In genomic region chr9:9942764-9943424, GRCh38 we compare ENCODE assay signal across 8 cellular contexts.
DNase-seq lines count a peak whose midpoint lies in the region; ATAC-seq and TF ChIP-seq lines count a peak whose summit lies in the region.

No MANE protein-coding gene starts in this region.

- H3K4me3 ChIP-seq in DND-41 (ENCODE audit: low read depth in 1 of 2, low read length in 2 of 2) = no peak overlapping the region
- H3K4me3 ChIP-seq in OCI-LY3 (ENCODE audit: low read length) = no peak overlapping the region
- H3K4me3 ChIP-seq in ovary = no peak overlapping the region

- intact Hi-C loops in activated T-helper 2 cell treated with anti-CD3 and anti-CD28 coated beads, Interferon-gamma antibody, Interleukin-2, Interleukin-4, amounts not matched to agents 10 μg/mL and 5 μg/mL and 100 μg/mL, durations not matched to agents 14 hours and 24 hours and 36 hours (cut with micrococcal nuclease) = no loop called here
- intact Hi-C loops in ovary (cut with DNase I) = no loop called here

- 11 to 15% (median 14%) methylated on average over 5 of the region's 5 CpGs for WGBS in ovary, 3 donors

- H3K9me3 ChIP-seq in DND-41 (ENCODE audit: insufficient read depth, low read length, severe bottlenecking) (no peaks in the 10 kb centered on the region), OCI-LY3 (ENCODE audit: insufficient read depth, low read length) (no peaks in the 10 kb centered on the region), ovary (no peaks in the 10 kb centered on the region)

- H3K27ac Mint-ChIP-seq in activated T-helper 2 cell treated with anti-CD3 and anti-CD28 coated beads, Interferon-gamma antibody, Interleukin-2, Interleukin-4, amounts not matched to agents 10 μg/mL and 5 μg/mL and 100 μg/mL, durations not matched to agents 14 hours and 24 hours and 36 hours = no peak overlapping the region

- H3K4me3 Mint-ChIP-seq in activated T-helper 2 cell treated with anti-CD3 and anti-CD28 coated beads, Interferon-gamma antibody, Interleukin-2, Interleukin-4, amounts not matched to agents 10 μg/mL and 5 μg/mL and 100 μg/mL, durations not matched to agents 14 hours and 24 hours and 36 hours (ENCODE audit: low read depth) = no peak overlapping the region

- no peaks in the 10 kb centered on the region for H3K36me3 Mint-ChIP-seq in activated T-helper 2 cell treated with anti-CD3 and anti-CD28 coated beads, Interferon-gamma antibody, Interleukin-2, Interleukin-4, amounts not matched to agents 10 μg/mL and 5 μg/mL and 100 μg/mL, durations not matched to agents 14 hours and 24 hours and 36 hours (ENCODE audit: low read depth)

- H3K4me1 Mint-ChIP-seq in activated T-helper 2 cell treated with anti-CD3 and anti-CD28 coated beads, Interferon-gamma antibody, Interleukin-2, Interleukin-4, amounts not matched to agents 10 μg/mL and 5 μg/mL and 100 μg/mL, durations not matched to agents 14 hours and 24 hours and 36 hours (ENCODE audit: low read depth) = no peaks in the 10 kb centered on the region

- H3K9ac ChIP-seq in DND-41 (ENCODE audit: low read depth, low read length) (no peak overlapping the region), OCI-LY3 (ENCODE audit: low read length) (no peak overlapping the region)

- no peak for TF ChIP-seq EP300 in ovary (IDR thresholded peaks at IDR 0.05)

- no peaks in the 10 kb centered on the region for H3K36me3 ChIP-seq in DND-41 (ENCODE audit: insufficient read depth, low read length)
- H3K36me3 ChIP-seq in OCI-LY3 (replicated peaks; ENCODE audit: low read depth, low read length) = no peaks in the 10 kb centered on the region
- H3K36me3 ChIP-seq in ovary = no peaks in the 10 kb centered on the region

- TF ChIP-seq CTCF in DND-41 (IDR thresholded peaks at IDR 0.05; ENCODE audit: borderline replicate concordance, extremely low read depth, low read length, poor library complexity, severe bottlenecking) = peak; percentile 93
- TF ChIP-seq CTCF in OCI-LY3 (IDR thresholded peaks at IDR 0.05; ENCODE audit: low read depth, low read length) = peak; percentile 83
- TF ChIP-seq CTCF in ovary (IDR thresholded peaks at IDR 0.05) = peak in 2 of 3 donors; percentile 29 to 30

- H3K4me1 ChIP-seq in DND-41 (ENCODE audit: insufficient read depth, low read length) (no peaks in the 10 kb centered on the region), OCI-LY3 (ENCODE audit: low read length) (no peaks in the 10 kb centered on the region), ovary (ENCODE audit: insufficient read depth) (no peaks in the 10 kb centered on the region)

- no peaks in the 10 kb centered on the region for H3K27me3 Mint-ChIP-seq in activated T-helper 2 cell treated with anti-CD3 and anti-CD28 coated beads, Interferon-gamma antibody, Interleukin-2, Interleukin-4, amounts not matched to agents 10 μg/mL and 5 μg/mL and 100 μg/mL, durations not matched to agents 14 hours and 24 hours and 36 hours (ENCODE audit: low read depth)

- H4K20me1 ChIP-seq in DND-41 (ENCODE audit: insufficient read depth, low read length) (no peaks in the 10 kb centered on the region), OCI-LY3 (ENCODE audit: insufficient read depth, low read length) (no peaks in the 10 kb centered on the region)

- ATAC-seq in DND-41 (ENCODE audit: insufficient read depth, low read depth) (peak; percentile 76), GM21381 (IDR thresholded peaks at IDR 0.05; ENCODE audit: unreplicated experiment) (peak; percentile 92)

- H3K27me3 ChIP-seq in DND-41 (ENCODE audit: insufficient read depth, low read length, poor library complexity) (no peaks in the 10 kb centered on the region), OCI-LY3 (ENCODE audit: low read depth, low read length) (no peaks in the 10 kb centered on the region), ovary (no peaks in the 10 kb centered on the region)

- H2AFZ ChIP-seq in DND-41 (ENCODE audit: low read depth, low read length) = peak overlapping the region; percentile 46; the same call in 1 of the 2 replicates
- H2AFZ ChIP-seq in OCI-LY3 (ENCODE audit: low read depth, low read length) = peak overlapping the region; percentile 47; the same call in 1 of the 2 replicates

- DNase-seq in DND-41 (peak; percentile 66), HT-29 (ENCODE audit: low spot score) (peak; percentile 77), germinal center (ENCODE audit: low spot score) (peak; percentile 41), ovary (peak in 4 of 5 donors; percentile 24 to 63 (median 44)), NCI-H1048 (lab: John Stamatoyannopoulos, UW) (no peak)
- peak; percentile 12 for DNase-seq in activated T-helper 2 cell treated with anti-CD3 and anti-CD28 coated beads, Interferon-gamma antibody, Interleukin-2, Interleukin-4, amounts not matched to agents 10 μg/mL and 5 μg/mL and 100 μg/mL, durations not matched to agents 14 hours and 24 hours and 36 hours (ENCODE audit: low spot score)

- H3K27ac ChIP-seq in DND-41 (ENCODE audit: low read length) = no peak overlapping the region
- H3K27ac ChIP-seq in OCI-LY3 (ENCODE audit: low read length) = no peak overlapping the region
- H3K27ac ChIP-seq in ovary = no peak overlapping the region

- TF ChIP-seq POLR2A in ovary (IDR thresholded peaks at IDR 0.05) = no peak

- H3K4me2 ChIP-seq in DND-41 (ENCODE audit: insufficient read depth, low read length) (no peak overlapping the region), OCI-LY3 (ENCODE audit: low read length) (no peak overlapping the region)

- H3K79me2 ChIP-seq in DND-41 (ENCODE audit: insufficient read depth, low read length) (no peaks in the 10 kb centered on the region), OCI-LY3 (ENCODE audit: low read length) (no peaks in the 10 kb centered on the region)

- no peaks in the 10 kb centered on the region for H3K9me3 Mint-ChIP-seq in activated T-helper 2 cell treated with anti-CD3 and anti-CD28 coated beads, Interferon-gamma antibody, Interleukin-2, Interleukin-4, amounts not matched to agents 10 μg/mL and 5 μg/mL and 100 μg/mL, durations not matched to agents 14 hours and 24 hours and 36 hours

Comparison
In these comparisons a context has a peak if more than half of its experiments do, and no peak if none do; other contexts are left out.
1. CTCF ChIP-seq: peak in every context shown above with its lines; median percentile 93 in DND-41; 83 in OCI-LY3; 30 in ovary.